ENCODE assay signal across 15 cellular contexts in the genomic region with DNA sequence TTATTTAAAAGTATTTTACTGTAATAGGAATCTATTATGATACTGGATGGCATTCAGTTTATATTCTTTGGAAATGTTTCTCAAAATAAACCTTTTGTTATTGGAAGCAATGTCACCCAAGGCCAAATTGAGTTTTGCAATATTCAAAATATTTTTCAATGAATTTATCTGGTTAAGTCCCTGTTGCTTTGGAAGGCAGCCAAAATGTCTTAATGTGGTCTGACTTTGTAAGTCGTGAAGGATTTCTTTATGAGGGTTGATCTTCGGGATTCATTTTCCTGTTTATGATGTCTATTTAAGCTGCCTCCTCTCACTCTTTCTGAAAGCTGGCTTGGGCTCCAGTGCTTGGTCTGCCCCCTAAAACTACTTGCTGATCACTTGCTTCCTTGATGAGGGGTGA.
A peak's percentile ranks its signal among the peaks of the same experiment; 100 is the strongest.
DNase-seq lines count a peak whose midpoint lies in the region; ATAC-seq and TF ChIP-seq lines count a peak whose summit lies in the region.
"Had no signal": no experiment of that assay in that cellular context is flagged by ENCODE, and none has a peak within 500 bp of the region (broad histone marks: within the 10 kb centered on the region; RNA-seq: fewer than 3 reads in every experiment).

No MANE protein-coding gene starts in this region.

- H3K36me3 ChIP-seq in A673 (ENCODE audit: insufficient read depth, low read length, poor library complexity, severe bottlenecking) (peaks cover 25% of the 10 kb centered on the region), Panc1 (ENCODE audit: control insufficient read depth, insufficient read depth, low read length) (peaks cover 2% of the 10 kb centered on the region), duodenal mucosa (ENCODE audit: control insufficient read depth in 1 of 2, insufficient read depth in 2 of 2, low read length in 2 of 2) (no peaks in the 10 kb centered on the region)
- H3K36me3 ChIP-seq in naive thymus-derived CD4-positive, alpha-beta T cell (ENCODE audit: control insufficient read depth in 2 of 3, insufficient read depth in 3 of 3, low read length in 3 of 3): no peaks in the 10 kb centered on the region
- H3K36me3 ChIP-seq: left lung had no signal

- no peaks in the 10 kb centered on the region for H3K9me3 Mint-ChIP-seq in T-helper 2 cell treated with Interferon-gamma antibody and Interleukin-4, amounts not matched to agents 5 μg/mL and 100 μg/mL, for 36 hours
- no peaks in the 10 kb centered on the region for H3K9me3 Mint-ChIP-seq in naive thymus-derived CD4-positive, alpha-beta T cell
- H3K9me3 Mint-ChIP-seq: effector memory CD8-positive, alpha-beta T cell had no signal

- H3K4me1 Mint-ChIP-seq in T-helper 2 cell treated with Interferon-gamma antibody and Interleukin-4, amounts not matched to agents 5 μg/mL and 100 μg/mL, for 36 hours (ENCODE audit: low read depth): no peaks in the 10 kb centered on the region
- H3K4me1 Mint-ChIP-seq in naive thymus-derived CD4-positive, alpha-beta T cell: no peaks in the 10 kb centered on the region

- no peak for TF ChIP-seq CTCF in A673 (conservative IDR thresholded peaks at IDR 0.05; ENCODE audit: low read depth, low read length)
- no peak for TF ChIP-seq CTCF in Panc1 (IDR thresholded peaks at IDR 0.05)

- BruUV-seq in A673 (replicated peaks; lab: Mats Ljungman, UMichigan) (no TSS peak), Panc1 (replicated peaks; lab: Mats Ljungman, UMichigan) (no TSS peak)

- H3K36me3 Mint-ChIP-seq in T-helper 2 cell treated with Interferon-gamma antibody and Interleukin-4, amounts not matched to agents 5 μg/mL and 100 μg/mL, for 36 hours (ENCODE audit: low read depth): no peaks in the 10 kb centered on the region
- no peaks in the 10 kb centered on the region for H3K36me3 Mint-ChIP-seq in naive thymus-derived CD4-positive, alpha-beta T cell

- H3K4me1 ChIP-seq in A673 (ENCODE audit: insufficient read depth, low read length, poor library complexity, severe bottlenecking): peaks cover 19% of the 10 kb centered on the region
- H3K4me1 ChIP-seq in Panc1 (ENCODE audit: control insufficient read depth, insufficient read depth, low read length): peaks cover 14% of the 10 kb centered on the region
- H3K4me1 ChIP-seq in duodenal mucosa (ENCODE audit: control insufficient read depth in 1 of 2, insufficient read depth in 2 of 2, low read length in 2 of 2): no peaks in the 10 kb centered on the region
- no peaks in the 10 kb centered on the region for H3K4me1 ChIP-seq in naive thymus-derived CD4-positive, alpha-beta T cell (ENCODE audit: control insufficient read depth in 2 of 2, insufficient read depth in 2 of 2, low read length in 2 of 2)
- H3K4me1 ChIP-seq: left lung had no signal

- no peaks in the 10 kb centered on the region for H3K27me3 Mint-ChIP-seq in T-helper 2 cell treated with Interferon-gamma antibody and Interleukin-4, amounts not matched to agents 5 μg/mL and 100 μg/mL, for 36 hours (ENCODE audit: low read depth)
- peaks cover 4 to 11% (median 9%) of the 10 kb centered on the region in 5 donors for H3K27me3 Mint-ChIP-seq in naive thymus-derived CD4-positive, alpha-beta T cell

- POLR2A ChIA-PET in A673 (lab: Charles Lee; ENCODE audit: low non-redundant PET): no interaction called here
- POLR2A ChIA-PET in Panc1 (lab: Charles Lee): no interaction called here
- POLR2A ChIA-PET in naive thymus-derived CD4-positive, alpha-beta T cell (lab: Charles Lee): no interaction called here

- in situ Hi-C loops in Panc1 (cut with HindIII; ENCODE audit: low pct_unique_long_range_greater_than_20kb, low sequenced_read_pairs): no loop called here

- DNase-seq in A673 (ENCODE audit: low spot score) (peak; percentile 62), Panc1 (ENCODE audit: low read depth, low spot score) (no peak), myocyte (ENCODE audit: low read depth) (peak; percentile 53), ecto neural progenitor cell (ENCODE audit: low spot score) (no peak), NCI-H524 treated with DMSO at 0.1 percent for 48 hours (lab: John Stamatoyannopoulos, UW) (no peak)
- DNase-seq in T-helper 2 cell treated with Interferon-gamma antibody and Interleukin-4, amounts not matched to agents 5 μg/mL and 100 μg/mL, for 36 hours (ENCODE audit: low spot score): no peak
- no peak for DNase-seq in naive thymus-derived CD4-positive, alpha-beta T cell
- DNase-seq: activated CD8-positive, alpha-beta memory T cell treated with anti-CD3 and anti-CD28 coated beads, Interleukin-2, amount 50 U/mL, for 48 hours; AML-193; DMS79; effector memory CD8-positive, alpha-beta T cell; hypothalamus; left lung; NCI-H2107 had no signal

- H3K4me3 ChIP-seq in A673 (ENCODE audit: low read depth, low read length, poor library complexity, severe bottlenecking) (no peak overlapping the region), Panc1 (ENCODE audit: low read depth in 2 of 2, low read length in 2 of 2) (no peak overlapping the region), duodenal mucosa (ENCODE audit: low read depth in 1 of 2, low read length in 2 of 2) (no peak overlapping the region)
- no peak overlapping the region for H3K4me3 ChIP-seq in naive thymus-derived CD4-positive, alpha-beta T cell (ENCODE audit: low read length)
- H3K4me3 ChIP-seq: left lung had no signal

- CTCF ChIA-PET in A673 (lab: Charles Lee): no interaction called here
- CTCF ChIA-PET in Panc1 (lab: Charles Lee): no interaction called here
- CTCF ChIA-PET in naive thymus-derived CD4-positive, alpha-beta T cell (lab: Charles Lee): no interaction called here

- H3K9me3 ChIP-seq in A673 (ENCODE audit: low read depth, low read length, poor library complexity, severe bottlenecking): no peaks in the 10 kb centered on the region
- H3K9me3 ChIP-seq in Panc1 (ENCODE audit: control insufficient read depth, insufficient read depth, low read depth, low read length): no peaks in the 10 kb centered on the region
- no peaks in the 10 kb centered on the region for H3K9me3 ChIP-seq in duodenal mucosa (ENCODE audit: control insufficient read depth in 1 of 2, low read length in 2 of 2)
- H3K9me3 ChIP-seq in naive thymus-derived CD4-positive, alpha-beta T cell (ENCODE audit: control insufficient read depth in 2 of 3, low read length in 3 of 3): no peaks in the 10 kb centered on the region
- H3K9me3 ChIP-seq: left lung had no signal

- H3K4me3 Mint-ChIP-seq in T-helper 2 cell treated with Interferon-gamma antibody and Interleukin-4, amounts not matched to agents 5 μg/mL and 100 μg/mL, for 36 hours: no peak overlapping the region
- H3K4me3 Mint-ChIP-seq in naive thymus-derived CD4-positive, alpha-beta T cell: no peak overlapping the region
- H3K4me3 Mint-ChIP-seq: effector memory CD8-positive, alpha-beta T cell had no signal

- no peak for ATAC-seq in Panc1
- no peak for ATAC-seq in naive thymus-derived CD4-positive, alpha-beta T cell
- ATAC-seq: effector memory CD8-positive, alpha-beta T cell; left lung had no signal

- H3K27me3 ChIP-seq in A673 (replicated peaks; ENCODE audit: insufficient read depth, low read depth, low read length, poor library complexity) (no peaks in the 10 kb centered on the region), Panc1 (ENCODE audit: control insufficient read depth, insufficient read depth, low read length) (no peaks in the 10 kb centered on the region), duodenal mucosa (ENCODE audit: control insufficient read depth in 1 of 2, insufficient read depth in 2 of 2, low read length in 2 of 2) (peaks cover 2 to 6% of the 10 kb centered on the region in 2 donors)
- no peaks in the 10 kb centered on the region for H3K27me3 ChIP-seq in naive thymus-derived CD4-positive, alpha-beta T cell (ENCODE audit: control insufficient read depth in 2 of 2, insufficient read depth in 2 of 2, low read length in 2 of 2)
- H3K27me3 ChIP-seq: left lung had no signal

- intact Hi-C loops in A673 (cut with micrococcal nuclease; ENCODE audit: unreplicated experiment): no loop called here
- intact Hi-C loops in Panc1 (cut with micrococcal nuclease; ENCODE audit: unreplicated experiment): no loop called here
- intact Hi-C loops in naive thymus-derived CD4-positive, alpha-beta T cell (cut with micrococcal nuclease): no loop called here

- H3K9ac ChIP-seq in duodenal mucosa (ENCODE audit: low read depth in 1 of 2, low read length in 2 of 2): no peak overlapping the region

- H3K27ac Mint-ChIP-seq in T-helper 2 cell treated with Interferon-gamma antibody and Interleukin-4, amounts not matched to agents 5 μg/mL and 100 μg/mL, for 36 hours: no peak overlapping the region
- no peak overlapping the region for H3K27ac Mint-ChIP-seq in naive thymus-derived CD4-positive, alpha-beta T cell
- H3K27ac Mint-ChIP-seq: effector memory CD8-positive, alpha-beta T cell had no signal

- peak overlapping the region; percentile 24 for H3K27ac ChIP-seq in A673 (ENCODE audit: low read depth, low read length, poor library complexity, severe bottlenecking)
- peak overlapping the region; percentile 60; the same call in 1 of the 2 replicates for H3K27ac ChIP-seq in Panc1 (ENCODE audit: low read length)
- peak overlapping the region; percentile 17 for H3K27ac ChIP-seq in duodenal mucosa (ENCODE audit: low read depth, low read length)
- no peak overlapping the region for H3K27ac ChIP-seq in naive thymus-derived CD4-positive, alpha-beta T cell (ENCODE audit: low read depth, low read length)

Comparison
In these comparisons a context has a peak if more than half of its experiments do, and no peak if none do; other contexts are left out.
1. DNase-seq: peak in A673 (single experiment) and myocyte (single experiment); none in Panc1 (single experiment), ecto neural progenitor cell (single experiment), NCI-H524 treated with DMSO at 0.1 percent for 48 hours (single experiment), T-helper 2 cell treated with Interferon-gamma antibody and Interleukin-4, amounts not matched to agents 5 μg/mL and 100 μg/mL, for 36 hours (single experiment) and naive thymus-derived CD4-positive, alpha-beta T cell (0 of 9).